In genomic region chr3:116445291-116445841, GRCh38 we compare ENCODE assay signal across 8 cellular contexts. TPM values are rescaled to one million over a fixed set of nuclear protein-coding genes. Genes with fewer than 3 reads are reported as not detected.
DNase-seq lines count a peak whose midpoint lies in the region; ATAC-seq and TF ChIP-seq lines count a peak whose summit lies in the region.

TSS of gene LSAMP (minus strand) at chr3:116445487.

- H3K27me3 ChIP-seq in NT2/D1 (ENCODE audit: insufficient read depth, insufficient read length) (no peaks in the 10 kb centered on the region), ovary (no peaks in the 10 kb centered on the region), PC-9 (ENCODE audit: insufficient read depth, low read depth) (peaks cover 22% of the 10 kb centered on the region), spleen (replicated peaks in 1 of 7) (peaks cover 0 to 22% (median 0%) of the 10 kb centered on the region in 7 donors)

- WGBS in ovary, 3 donors = 2 to 3% (median 3%) methylated on average over 15 of the region's 15 CpGs
- 3 to 9% (median 4%) methylated on average over 14 to 15 of the region's 15 CpGs for WGBS in spleen, 5 donors

- ATAC-seq in GM18907 (IDR thresholded peaks at IDR 0.05; ENCODE audit: unreplicated experiment) = no peak

- TF ChIP-seq EP300 in ovary (IDR thresholded peaks at IDR 0.05) = no peak

- H4K20me1 ChIP-seq in PC-9 (ENCODE audit: insufficient read depth) = no peaks in the 10 kb centered on the region

- CTCF ChIA-PET in PC-9 (lab: Charles Lee) = no interaction called here

- peaks cover 2% of the 10 kb centered on the region for H3K4me1 ChIP-seq in NT2/D1 (ENCODE audit: insufficient read depth, insufficient read length)
- no peaks in the 10 kb centered on the region for H3K4me1 ChIP-seq in ovary (ENCODE audit: insufficient read depth)
- no peaks in the 10 kb centered on the region for H3K4me1 ChIP-seq in PC-9 (replicated peaks; ENCODE audit: insufficient read depth)
- no peaks in the 10 kb centered on the region for H3K4me1 ChIP-seq in spleen

- H3K4me3 ChIP-seq in NT2/D1 (ENCODE audit: insufficient read length, low read depth) (peak within 1 kb of the TSS; percentile 86), ovary (peak within 1 kb of the TSS; percentile 32), PC-9 (no peak within 1 kb of the TSS), spleen (peak within 1 kb of the TSS in 1 of 8 donors; percentile 18)

- no peaks in the 10 kb centered on the region for H3F3A ChIP-seq in PC-9 (ENCODE audit: insufficient read depth, low read depth)

- no peaks in the 10 kb centered on the region for H3K79me2 ChIP-seq in PC-9 (ENCODE audit: low read depth)

- DNase-seq in DMS79 treated with DMSO at 0.1 percent for 48 hours (lab: John Stamatoyannopoulos, UW) (peak; percentile 17), NT2/D1 (ENCODE audit: low read depth, low spot score) (peak; percentile 76), glomerular visceral epithelial cell (ENCODE audit: extremely low spot score) (peak; percentile 15), ovary (peak; percentile 17 to 42 (median 29)), PC-9 (no peak), NCI-H2107 treated with DMSO at 0.1 percent for 48 hours (lab: John Stamatoyannopoulos, UW; ENCODE audit: unreplicated experiment) (no peak), spleen (no peak)

- no peaks in the 10 kb centered on the region for H3K9me3 ChIP-seq in NT2/D1 (ENCODE audit: insufficient read depth, low read length)
- H3K9me3 ChIP-seq in ovary = no peaks in the 10 kb centered on the region
- no peaks in the 10 kb centered on the region for H3K9me3 ChIP-seq in PC-9 (ENCODE audit: insufficient read depth, low read depth)
- H3K9me3 ChIP-seq in spleen = no peaks in the 10 kb centered on the region

- no peak for TF ChIP-seq CTCF in ovary (IDR thresholded peaks at IDR 0.05)
- no peak for TF ChIP-seq CTCF in PC-9 (conservative IDR thresholded peaks at IDR 0.05)
- no peak for TF ChIP-seq CTCF in spleen (IDR thresholded peaks at IDR 0.05 in 8 of 11, conservative IDR thresholded peaks at IDR 0.05 in 3 of 11)

- TF ChIP-seq POLR2A in ovary (IDR thresholded peaks at IDR 0.05) = no peak
- TF ChIP-seq POLR2A in spleen (IDR thresholded peaks at IDR 0.05) = no peak

- H3K9me2 ChIP-seq in PC-9 (ENCODE audit: insufficient read depth) = no peaks in the 10 kb centered on the region

- no peak within 1 kb of the TSS for H2AFZ ChIP-seq in PC-9

- intact Hi-C loops in ovary (cut with DNase I) (no loop called here), PC-9 (cut with micrococcal nuclease; ENCODE audit: unreplicated experiment) (no loop called here), spleen (cut with DNase I; ENCODE audit: low total_unique reads) (no loop called here)

- POLR2A ChIA-PET in PC-9 (lab: Charles Lee; ENCODE audit: unreplicated experiment) = no interaction called here

- no peak within 1 kb of the TSS for H3K4me2 ChIP-seq in PC-9

- H3K27ac ChIP-seq in ovary = peak within 1 kb of the TSS in 1 of 2 donors; percentile 7
- no peak within 1 kb of the TSS for H3K27ac ChIP-seq in PC-9
- no peak within 1 kb of the TSS for H3K27ac ChIP-seq in spleen

- BruUV-seq in PC-9 (replicated peaks; lab: Mats Ljungman, UMichigan) = no TSS peak

- H3K36me3 ChIP-seq in NT2/D1 (ENCODE audit: insufficient read depth, insufficient read length, low read length) (no peaks in the 10 kb centered on the region), ovary (no peaks in the 10 kb centered on the region), PC-9 (ENCODE audit: low read depth) (no peaks in the 10 kb centered on the region), spleen (no peaks in the 10 kb centered on the region)

- H3K9ac ChIP-seq in NT2/D1 (ENCODE audit: insufficient read length, low read depth) = peak within 1 kb of the TSS; percentile 88

RNA-seq across cellular contexts. Expression of gene LSAMP, which starts in this region (rescaled TPM):
- total RNA-seq in ovary (1 to 10 TPM; 1.1 to 8.6 (median 5.4) TPM), PC-9 (2021) (not detected in 2 replicates), spleen (1 to 10 TPM in 6 of 7 donors, under 1 TPM in 1; 0.98 to 6.8 (median 1.5) TPM)
- polyA plus RNA-seq in ovary (10 to 100 TPM in 1 of 2 donors, 1 to 10 TPM in 1; 4.0 to 13.0 TPM), spleen (1 to 10 TPM in 1 of 3 donors, under 1 TPM in 2; 0.45 to 1.2 (median 0.57) TPM)

Comparison
In these comparisons a context has a peak if more than half of its experiments do, and no peak if none do; other contexts are left out.
1. DNase-seq: peak in DMS79 treated with DMSO at 0.1 percent for 48 hours (single experiment), NT2/D1 (single experiment), glomerular visceral epithelial cell (single experiment) and ovary (5 of 5); none in PC-9 (0 of 2), NCI-H2107 treated with DMSO at 0.1 percent for 48 hours (single experiment) and spleen (single experiment).